9 cellular contexts compared by ENCODE assay signal in genomic region chr9:134378901-134379338, GRCh38. TPM values are rescaled to one million over a fixed set of nuclear protein-coding genes. Genes with fewer than 3 reads are reported as not detected.
DNase-seq lines count a peak whose midpoint lies in the region; ATAC-seq and TF ChIP-seq lines count a peak whose summit lies in the region.
"Had no signal": no experiment of that assay in that cellular context is flagged by ENCODE, and none has a peak within 500 bp of the region (broad histone marks: within the 10 kb centered on the region; RNA-seq: fewer than 3 reads in every experiment).

No MANE protein-coding gene starts in this region.

- peaks cover 58% of the 10 kb centered on the region for H3K4me1 ChIP-seq in RWPE2 (ENCODE audit: insufficient read depth, poor library complexity, severe bottlenecking)

- ATAC-seq in RWPE2 (ENCODE audit: low read depth) (peak; percentile 43), GM19328 (IDR thresholded peaks at IDR 0.05; ENCODE audit: unreplicated experiment) (no peak), GM18867 (IDR thresholded peaks at IDR 0.05; ENCODE audit: unreplicated experiment) (no peak)

- no peaks in the 10 kb centered on the region for H3K27me3 ChIP-seq in RWPE2 (ENCODE audit: insufficient read depth, poor library complexity, severe bottlenecking)

- H3K36me3 ChIP-seq in RWPE2 (ENCODE audit: low read depth) = no peaks in the 10 kb centered on the region

- peak overlapping the region; percentile 95 for H3K27ac ChIP-seq in RWPE2 (ENCODE audit: poor library complexity, severe bottlenecking)

- H3K4me3 ChIP-seq in RWPE2 (ENCODE audit: severe bottlenecking) = no peak overlapping the region
- H3K4me3 ChIP-seq in fibroblast of the aortic adventitia (ENCODE audit: low read depth, low read length) = no peak overlapping the region

- H3K9me3 ChIP-seq in RWPE2 (ENCODE audit: severe bottlenecking) = no peaks in the 10 kb centered on the region

- TF ChIP-seq CTCF in RWPE2 (IDR thresholded peaks at IDR 0.05; ENCODE audit: poor library complexity, severe bottlenecking) = no peak
- TF ChIP-seq CTCF in fibroblast of the aortic adventitia (IDR thresholded peaks at IDR 0.05; ENCODE audit: insufficient read depth, low read length) = no peak

- DNase-seq in Daoy (ENCODE audit: low read depth) (peak; percentile 88), RWPE2 (ENCODE audit: low spot score) (no peak), fibroblast of the aortic adventitia (ENCODE audit: low read depth) (peak; percentile 53), pons (ENCODE audit: low spot score) (peak; percentile 49), kidney tubule cell (ENCODE audit: low spot score) (no peak)
- DNase-seq in effector CD4-positive, alpha-beta T cell = no peak
- DNase-seq: effector CD8-positive, alpha-beta T cell had no signal

RNA-seq across cellular contexts. Expression of gene RXRA, which starts 52.7 kb away (rescaled TPM):
- 14.1 and 14.9 TPM in 2 replicates for total RNA-seq in Daoy (2014; rRNA removed; shearing (Covaris generic))
- 20.9 and 26.8 TPM in 2 replicates for total RNA-seq in fibroblast of the aortic adventitia (ENCODE audit: low replicate concordance)

Comparison
In these comparisons a context has a peak if more than half of its experiments do, and no peak if none do; other contexts are left out.
1. DNase-seq: peak in Daoy (single experiment), fibroblast of the aortic adventitia (single experiment) and pons (single experiment); none in RWPE2 (single experiment), kidney tubule cell (single experiment) and effector CD4-positive, alpha-beta T cell (single experiment).